ENCODE assay signal across 13 cellular contexts in genomic region chr7:1812693-1813393, GRCh38.
DNase-seq lines count a peak whose midpoint lies in the region; ATAC-seq and TF ChIP-seq lines count a peak whose summit lies in the region.
"Had no signal": no experiment of that assay in that cellular context is flagged by ENCODE, and none has a peak within 500 bp of the region (broad histone marks: within the 10 kb centered on the region; RNA-seq: fewer than 3 reads in every experiment).

No MANE protein-coding gene starts in this region.

- no peak overlapping the region for H3K4me3 ChIP-seq in astrocyte of the spinal cord (ENCODE audit: low read depth, low read length)
- H3K4me3 ChIP-seq: gastroesophageal sphincter, upper lobe of left lung had no signal

- no peak overlapping the region for H3K27ac Mint-ChIP-seq in stimulated activated naive CD8-positive, alpha-beta T cell treated with anti-CD3 and anti-CD28 coated beads, Interleukin-15, amount 100 ng/mL, for 72 hours

- ATAC-seq in stimulated activated naive CD8-positive, alpha-beta T cell treated with anti-CD3 and anti-CD28 coated beads, Interleukin-15, amount 100 ng/mL, for 72 hours, result peak; percentile 2
- ATAC-seq in stimulated activated naive CD8-positive, alpha-beta T cell treated with anti-CD3 and anti-CD28 coated beads, Interleukin-15, Interleukin-2, amounts not matched to agents 100 U/mL and 50 U/mL, for 24 hours, result no peak
- ATAC-seq: gastroesophageal sphincter had no signal

- in situ Hi-C loops in astrocyte of the spinal cord (cut with HindIII; ENCODE audit: low sequenced_read_pairs), result no loop called here

- H3K9me3 Mint-ChIP-seq in stimulated activated naive CD8-positive, alpha-beta T cell treated with anti-CD3 and anti-CD28 coated beads, Interleukin-15, amount 100 ng/mL, for 72 hours, result no peaks in the 10 kb centered on the region
- H3K9me3 Mint-ChIP-seq: neural crest cell had no signal

- peaks cover 13% of the 10 kb centered on the region for H3K4me1 Mint-ChIP-seq in stimulated activated naive CD8-positive, alpha-beta T cell treated with anti-CD3 and anti-CD28 coated beads, Interleukin-15, amount 100 ng/mL, for 72 hours
- H3K4me1 Mint-ChIP-seq: neural crest cell had no signal

- peak; percentile 7 for TF ChIP-seq CTCF in astrocyte of the spinal cord (IDR thresholded peaks at IDR 0.05; ENCODE audit: low read depth, low read length)

- no peaks in the 10 kb centered on the region for H3K27me3 Mint-ChIP-seq in stimulated activated naive CD8-positive, alpha-beta T cell treated with anti-CD3 and anti-CD28 coated beads, Interleukin-15, amount 100 ng/mL, for 72 hours

- DNase-seq in stimulated activated naive CD8-positive, alpha-beta T cell treated with anti-CD3 and anti-CD28 coated beads, Interleukin-15, amount 100 ng/mL, for 72 hours, result no peak
- no peak for DNase-seq in stimulated activated naive CD8-positive, alpha-beta T cell treated with anti-CD3 and anti-CD28 coated beads, Interleukin-15, Interleukin-2, amounts not matched to agents 100 U/mL and 50 U/mL, for 24 hours
- DNase-seq in astrocyte of the spinal cord (ENCODE audit: low read depth, low spot score) (no peak), left kidney (ENCODE audit: low read depth, low spot score) (peak; percentile 61), AG08395 (ENCODE audit: low spot score) (no peak), HuH-7.5 (ENCODE audit: low spot score) (no peak), NOMO-1 treated with dmso at 0.1 percent for 144 hours (lab: John Stamatoyannopoulos, UW; ENCODE audit: unreplicated experiment) (no peak), SHP77 treated with DMSO at 0.1 percent for 48 hours (lab: John Stamatoyannopoulos, UW) (no peak)
- DNase-seq: activated CD8-positive, alpha-beta memory T cell treated with anti-CD3 and anti-CD28 coated beads, Interleukin-2, amount 50 U/mL, for 48 hours; NCI-H2081; upper lobe of left lung had no signal

- H3K4me3 Mint-ChIP-seq in stimulated activated naive CD8-positive, alpha-beta T cell treated with anti-CD3 and anti-CD28 coated beads, Interleukin-15, amount 100 ng/mL, for 72 hours, result no peak overlapping the region
- H3K4me3 Mint-ChIP-seq: neural crest cell had no signal
